In the genomic region with DNA sequence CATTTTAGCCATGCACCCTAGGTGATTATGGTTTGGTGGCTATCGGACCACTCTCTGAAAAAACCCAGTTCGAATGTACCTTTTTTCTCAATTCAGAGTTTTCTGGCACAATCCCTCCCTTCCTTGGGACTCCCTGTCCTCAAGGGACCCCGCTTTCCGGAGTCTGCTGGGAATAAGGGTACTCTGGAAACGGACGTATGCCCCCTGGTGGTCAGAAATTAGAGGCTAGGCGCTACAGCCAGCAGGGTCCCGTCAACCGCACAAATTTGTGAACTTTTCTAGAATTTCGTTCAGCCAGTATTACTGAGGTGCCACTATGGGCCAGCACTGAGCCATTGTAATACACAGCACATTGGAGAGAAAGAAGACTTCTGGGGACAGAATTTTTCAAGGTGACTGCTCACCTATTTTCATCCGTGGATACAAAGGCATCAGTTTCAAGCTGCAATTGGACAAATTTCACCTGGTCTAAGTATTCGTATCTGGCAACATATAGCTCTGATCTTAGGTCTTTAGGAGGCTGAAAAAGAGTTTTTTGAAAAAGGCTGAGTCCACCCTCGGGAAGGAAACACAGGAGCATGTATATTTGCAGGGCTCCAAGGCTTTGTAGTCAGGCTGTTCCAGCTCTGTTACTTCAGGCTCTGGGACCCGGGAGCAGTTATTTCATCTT, we compare ENCODE assay signal across 8 cellular contexts. TPM values are rescaled to one million over a fixed set of nuclear protein-coding genes. Genes with fewer than 3 reads are reported as not detected.
A peak's percentile ranks its signal among the peaks of the same experiment; 100 is the strongest.
DNase-seq lines count a peak whose midpoint lies in the region; ATAC-seq and TF ChIP-seq lines count a peak whose summit lies in the region.

No MANE protein-coding gene starts in this region.

- TF ChIP-seq CTCF in endothelial cell (IDR thresholded peaks at IDR 0.05; ENCODE audit: unreplicated experiment) (peak; percentile 88), mucosa of descending colon (IDR thresholded peaks at IDR 0.05) (peak; percentile 61)

- H3K4me3 Mint-ChIP-seq in activated CD8-positive, alpha-beta memory T cell treated with anti-CD3 and anti-CD28 coated beads, Interleukin-2, amount 10 ng/mL, durations not matched to agents 7 days and 5 days, result no peak overlapping the region
- H3K4me3 Mint-ChIP-seq in endothelial cell (ENCODE audit: unreplicated experiment), result no peak overlapping the region

- H3K36me3 ChIP-seq in NT2/D1 (ENCODE audit: insufficient read depth, insufficient read length, low read length) (no peaks in the 10 kb centered on the region), mucosa of descending colon (ENCODE audit: low read depth) (no peaks in the 10 kb centered on the region)

- peak; percentile 65 for ATAC-seq in HG03378 (IDR thresholded peaks at IDR 0.05; ENCODE audit: unreplicated experiment)
- peak; percentile 92 for ATAC-seq in activated CD8-positive, alpha-beta memory T cell treated with anti-CD3 and anti-CD28 coated beads, Interleukin-2, amount 10 ng/mL, durations not matched to agents 7 days and 5 days
- ATAC-seq in mucosa of descending colon, result peak; percentile 82
- no peak for ATAC-seq in HG03196 (IDR thresholded peaks at IDR 0.05; ENCODE audit: unreplicated experiment)

- no peaks in the 10 kb centered on the region for H3K9me3 Mint-ChIP-seq in activated CD8-positive, alpha-beta memory T cell treated with anti-CD3 and anti-CD28 coated beads, Interleukin-2, amount 10 ng/mL, durations not matched to agents 7 days and 5 days (ENCODE audit: low read depth)
- H3K9me3 Mint-ChIP-seq in endothelial cell (ENCODE audit: unreplicated experiment), result no peaks in the 10 kb centered on the region

- H3K36me3 Mint-ChIP-seq in activated CD8-positive, alpha-beta memory T cell treated with anti-CD3 and anti-CD28 coated beads, Interleukin-2, amount 10 ng/mL, durations not matched to agents 7 days and 5 days, result no peaks in the 10 kb centered on the region
- no peaks in the 10 kb centered on the region for H3K36me3 Mint-ChIP-seq in endothelial cell (ENCODE audit: low read depth, unreplicated experiment)

- H3K4me1 Mint-ChIP-seq in activated CD8-positive, alpha-beta memory T cell treated with anti-CD3 and anti-CD28 coated beads, Interleukin-2, amount 10 ng/mL, durations not matched to agents 7 days and 5 days, result peaks cover 9% of the 10 kb centered on the region
- peaks cover 3% of the 10 kb centered on the region for H3K4me1 Mint-ChIP-seq in endothelial cell (ENCODE audit: unreplicated experiment)

- no peak overlapping the region for H3K27ac Mint-ChIP-seq in activated CD8-positive, alpha-beta memory T cell treated with anti-CD3 and anti-CD28 coated beads, Interleukin-2, amount 10 ng/mL, durations not matched to agents 7 days and 5 days
- no peak overlapping the region for H3K27ac Mint-ChIP-seq in endothelial cell (ENCODE audit: unreplicated experiment)

- no peak overlapping the region for H3K4me3 ChIP-seq in NT2/D1 (ENCODE audit: insufficient read length, low read depth)
- no peak overlapping the region for H3K4me3 ChIP-seq in mucosa of descending colon

- CTCF ChIA-PET in activated CD8-positive, alpha-beta memory T cell treated with anti-CD3 and anti-CD28 coated beads, Interleukin-2, amount 10 ng/mL, durations not matched to agents 7 days and 5 days (lab: Charles Lee), result interaction anchor here (0.6 to 17.6 kb wide), 45 partner anchors 8 to 268 kb away, joined by 3 to 304 read pairs (median 4); a partner anchor contains a TSS

- no peak overlapping the region for H3K9ac ChIP-seq in NT2/D1 (ENCODE audit: insufficient read length, low read depth)

- H3K27me3 Mint-ChIP-seq in activated CD8-positive, alpha-beta memory T cell treated with anti-CD3 and anti-CD28 coated beads, Interleukin-2, amount 10 ng/mL, durations not matched to agents 7 days and 5 days, result peaks cover 3% of the 10 kb centered on the region
- H3K27me3 Mint-ChIP-seq in endothelial cell (ENCODE audit: unreplicated experiment), result peaks cover 2% of the 10 kb centered on the region

- H3K9me3 ChIP-seq in NT2/D1 (ENCODE audit: insufficient read depth, low read length), result no peaks in the 10 kb centered on the region
- no peaks in the 10 kb centered on the region for H3K9me3 ChIP-seq in mucosa of descending colon

- H3K4me1 ChIP-seq in NT2/D1 (ENCODE audit: insufficient read depth, insufficient read length) (no peaks in the 10 kb centered on the region), mucosa of descending colon (ENCODE audit: low read depth) (peaks cover 7% of the 10 kb centered on the region)

- DNase-seq in DMS79 (lab: John Stamatoyannopoulos, UW), result peak; percentile 30
- DNase-seq in NT2/D1 (ENCODE audit: low read depth, low spot score), result peak; percentile 66
- DNase-seq in activated CD8-positive, alpha-beta memory T cell treated with anti-CD3 and anti-CD28 coated beads, Interleukin-2, amount 10 ng/mL, durations not matched to agents 7 days and 5 days, result peak; percentile 80
- DNase-seq in endothelial cell (ENCODE audit: low spot score), result peak; percentile 87
- DNase-seq in mucosa of descending colon, result peak in 2 of 3 donors; percentile 64 to 90
- DNase-seq in stimulated activated CD8-positive, alpha-beta memory T cell treated with anti-CD3 and anti-CD28 coated beads, Interleukin-4, amount 100 ng/mL, for 4 hours (ENCODE audit: low read depth in 2 of 2, low spot score in 1 of 2), result peak; percentile 37 to 48

- no peaks in the 10 kb centered on the region for H3K27me3 ChIP-seq in NT2/D1 (ENCODE audit: insufficient read depth, insufficient read length)

- intact Hi-C loops in mucosa of descending colon (cut with DNase I, micrococcal nuclease), result loop anchor here (5.0 kb wide), 2 partner anchors 67 to 72 kb away; no protein-coding TSS in a partner anchor

RNA-seq across cellular contexts. Expression of a gene that starts 27.1 kb away (rescaled TPM):
- not detected for total RNA-seq in activated CD8-positive, alpha-beta memory T cell treated with anti-CD3 and anti-CD28 coated beads, Interleukin-2, amount 10 ng/mL, durations not matched to agents 7 days and 5 days
- total RNA-seq in endothelial cell (ENCODE audit: unreplicated experiment) (not detected), mucosa of descending colon (not detected)

RNA-seq across cellular contexts. Expression of a gene that starts 39.3 kb away (rescaled TPM):
- total RNA-seq in activated CD8-positive, alpha-beta memory T cell treated with anti-CD3 and anti-CD28 coated beads, Interleukin-2, amount 10 ng/mL, durations not matched to agents 7 days and 5 days, result 10 to 100 TPM; 67.7 to 85.8 TPM
- total RNA-seq in endothelial cell (ENCODE audit: unreplicated experiment), result 79.9 TPM
- total RNA-seq in mucosa of descending colon, result 100 to 1,000 TPM in 1 of 3 donors, 10 to 100 TPM in 2; 84.9 to 111 (median 93.3) TPM

Comparison
In these comparisons a context has a peak if more than half of its experiments do, and no peak if none do; other contexts are left out.
1. DNase-seq: peak in every context shown above with its lines; median percentile 87 in endothelial cell; 80 in activated CD8-positive, alpha-beta memory T cell treated with anti-CD3 and anti-CD28 coated beads, Interleukin-2, amount 10 ng/mL, durations not matched to agents 7 days and 5 days; 77 in mucosa of descending colon; 66 in NT2/D1; 42 in stimulated activated CD8-positive, alpha-beta memory T cell treated with anti-CD3 and anti-CD28 coated beads, Interleukin-4, amount 100 ng/mL, for 4 hours; 30 in DMS79.